In genomic region chr17:76734080-76734840, GRCh38 we compare ENCODE assay signal across 1 cellular context.
A peak's percentile ranks its signal among the peaks of the same experiment; 100 is the strongest.
TF ChIP-seq lines count a peak whose summit lies in the region.

No MANE protein-coding gene starts in this region.

TF ChIP-seq in IMR-90, 13 proteins besides CTCF, POLR2A, EP300 and RAD21:
- TF ChIP-seq ELK1 (IDR thresholded peaks at IDR 0.05; ENCODE audit: borderline replicate concordance, low read depth, low read length) = no peak
- 0 out of 2 replicates have a peak, but pooled peaks have one; percentile 7 for TF ChIP-seq CEBPB (IDR thresholded peaks at IDR 0.05; ENCODE audit: low read depth, low read length)
- no peak for TF ChIP-seq BHLHE40 (IDR thresholded peaks at IDR 0.05; ENCODE audit: low read depth, low read length)
- TF ChIP-seq CHD1 (IDR thresholded peaks at IDR 0.05; ENCODE audit: low read depth, low read length) = no peak
- TF ChIP-seq NFE2L2 (IDR thresholded peaks at IDR 0.05; ENCODE audit: low read depth, low read length) = no peak
